ENCODE assay signal across 17 cellular contexts in the genomic region with DNA sequence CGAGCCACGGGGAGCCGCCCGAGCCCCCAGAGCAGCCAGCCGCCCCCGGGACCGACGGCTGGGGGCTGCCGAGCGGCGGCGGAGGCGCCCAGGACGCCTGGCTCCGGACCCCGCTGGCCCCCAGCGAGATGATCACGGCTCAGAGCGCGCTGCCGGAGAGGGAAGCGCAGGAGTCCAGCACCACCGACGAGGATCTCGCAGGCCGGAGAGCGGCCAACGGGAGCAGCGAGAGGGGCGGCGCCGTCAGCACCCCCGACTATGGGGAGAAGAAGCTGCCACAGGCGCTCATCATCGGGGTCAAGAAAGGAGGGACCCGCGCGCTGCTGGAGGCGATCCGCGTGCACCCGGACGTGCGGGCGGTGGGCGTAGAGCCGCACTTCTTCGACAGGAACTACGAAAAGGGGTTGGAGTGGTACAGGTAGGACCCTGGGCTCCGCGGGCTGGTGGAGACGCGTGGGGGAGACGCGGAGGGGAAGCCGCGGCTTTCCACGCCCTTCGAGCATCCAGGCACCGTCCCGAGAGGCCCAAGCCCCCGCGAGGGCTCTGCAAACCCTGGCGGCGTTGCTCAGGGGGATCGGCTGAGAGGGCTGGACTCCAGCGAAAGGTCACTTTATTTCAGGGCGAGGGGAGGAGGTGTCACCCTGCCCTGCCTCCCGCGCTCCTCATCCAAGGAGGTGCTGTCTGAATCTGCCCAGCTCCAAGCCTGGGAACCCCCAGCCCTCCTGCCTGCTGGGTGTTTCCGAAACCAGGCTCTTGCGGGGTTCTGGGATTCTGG. TPM values are rescaled to one million over a fixed set of nuclear protein-coding genes. Genes with fewer than 3 reads are reported as not detected.
DNase-seq lines count a peak whose midpoint lies in the region; ATAC-seq and TF ChIP-seq lines count a peak whose summit lies in the region.
"Had no signal": no experiment of that assay in that cellular context is flagged by ENCODE, and none has a peak within 500 bp of the region (broad histone marks: within the 10 kb centered on the region; RNA-seq: fewer than 3 reads in every experiment).

No MANE protein-coding gene starts in this region.

- DNase-seq in CD4-positive, alpha-beta memory T cell: no peak
- peak; percentile 62 for DNase-seq in GM23338 (ENCODE audit: low spot score)
- DNase-seq in endothelial cell (ENCODE audit: low spot score): peak; percentile 44
- no peak for DNase-seq in GM03348 (ENCODE audit: low spot score)
- DNase-seq in activated CD8-positive, alpha-beta T cell treated with anti-CD3 and anti-CD28 coated beads for 36 hours: no peak
- no peak for DNase-seq in COR-L47 (lab: John Stamatoyannopoulos, UW)
- DNase-seq in OCI-LY7 (ENCODE audit: low spot score): no peak
- DNase-seq: activated CD4-positive, alpha-beta memory T cell treated with anti-CD3 and anti-CD28 coated beads for 36 hours; GDM1; NCI-H1092; right lobe of liver had no signal

- no TSS peak for BruUV-seq in OCI-LY7 (replicated peaks; lab: Mats Ljungman, UMichigan)

- CTCF ChIA-PET in CD4-positive, alpha-beta memory T cell (lab: Charles Lee; ENCODE audit: partially characterized antibody): no interaction called here
- CTCF ChIA-PET in activated CD8-positive, alpha-beta T cell treated with anti-CD3 and anti-CD28 coated beads for 36 hours (lab: Charles Lee): no interaction called here
- CTCF ChIA-PET in OCI-LY7 (lab: Charles Lee; ENCODE audit: unreplicated experiment): no interaction called here

- no peaks in the 10 kb centered on the region for H3K9me3 Mint-ChIP-seq in CD4-positive, alpha-beta memory T cell
- H3K9me3 Mint-ChIP-seq in GM23338 (peaks cover 72% of the 10 kb centered on the region), endothelial cell (ENCODE audit: unreplicated experiment) (no peaks in the 10 kb centered on the region)
- H3K9me3 Mint-ChIP-seq in activated CD8-positive, alpha-beta T cell treated with anti-CD3 and anti-CD28 coated beads for 36 hours: no peaks in the 10 kb centered on the region
- H3K9me3 Mint-ChIP-seq: activated CD4-positive, alpha-beta memory T cell treated with anti-CD3 and anti-CD28 coated beads for 36 hours; T-helper 2 cell treated with Interferon-gamma antibody and Interleukin-4, amounts not matched to agents 5 μg/mL and 100 μg/mL, for 36 hours had no signal

- H3K4me2 ChIP-seq in GM23338 (peak overlapping the region; percentile 86), neural cell (ENCODE audit: low read length) (peak overlapping the region; percentile 40), OCI-LY7 (ENCODE audit: low read length) (no peak overlapping the region)

- no peaks in the 10 kb centered on the region for H3K36me3 Mint-ChIP-seq in CD4-positive, alpha-beta memory T cell
- H3K36me3 Mint-ChIP-seq in GM23338 (ENCODE audit: low read depth) (peaks cover 7% of the 10 kb centered on the region), endothelial cell (ENCODE audit: low read depth, unreplicated experiment) (no peaks in the 10 kb centered on the region)
- no peaks in the 10 kb centered on the region for H3K36me3 Mint-ChIP-seq in activated CD8-positive, alpha-beta T cell treated with anti-CD3 and anti-CD28 coated beads for 36 hours (ENCODE audit: low read depth)
- H3K36me3 Mint-ChIP-seq: activated CD4-positive, alpha-beta memory T cell treated with anti-CD3 and anti-CD28 coated beads for 36 hours had no signal

- intact Hi-C loops in CD4-positive, alpha-beta memory T cell (cut with micrococcal nuclease): no loop called here
- intact Hi-C loops in activated CD8-positive, alpha-beta T cell treated with anti-CD3 and anti-CD28 coated beads for 36 hours (cut with micrococcal nuclease): no loop called here
- intact Hi-C loops in OCI-LY7 (cut with micrococcal nuclease; ENCODE audit: unreplicated experiment): no loop called here

- H3K27ac Mint-ChIP-seq in CD4-positive, alpha-beta memory T cell: no peak overlapping the region
- no peak overlapping the region for H3K27ac Mint-ChIP-seq in GM23338
- H3K27ac Mint-ChIP-seq in endothelial cell (ENCODE audit: unreplicated experiment): no peak overlapping the region
- no peak overlapping the region for H3K27ac Mint-ChIP-seq in activated CD8-positive, alpha-beta T cell treated with anti-CD3 and anti-CD28 coated beads for 36 hours
- H3K27ac Mint-ChIP-seq: activated CD4-positive, alpha-beta memory T cell treated with anti-CD3 and anti-CD28 coated beads for 36 hours; T-helper 2 cell treated with Interferon-gamma antibody and Interleukin-4, amounts not matched to agents 5 μg/mL and 100 μg/mL, for 36 hours had no signal

- no peaks in the 10 kb centered on the region for H3K79me2 ChIP-seq in GM23338 (replicated peaks; ENCODE audit: insufficient read depth)
- peaks cover 21% of the 10 kb centered on the region for H3K79me2 ChIP-seq in neural cell (replicated peaks; ENCODE audit: insufficient read depth, low read length)
- no peaks in the 10 kb centered on the region for H3K79me2 ChIP-seq in OCI-LY7 (ENCODE audit: insufficient read depth, low read depth, low read length)

- no peaks in the 10 kb centered on the region for H3K27me3 ChIP-seq in CD4-positive, alpha-beta memory T cell (ENCODE audit: insufficient read depth, low read length)
- H3K27me3 ChIP-seq in GM23338 (ENCODE audit: insufficient read depth) (peaks cover 53% of the 10 kb centered on the region), neural cell (ENCODE audit: insufficient read depth, low read depth, low read length) (peaks cover 20% of the 10 kb centered on the region)

- H3K27me3 Mint-ChIP-seq in CD4-positive, alpha-beta memory T cell: peaks cover 42 to 48% of the 10 kb centered on the region in 2 donors
- H3K27me3 Mint-ChIP-seq in GM23338 (ENCODE audit: insufficient read depth, low read depth, poor library complexity): peaks cover 26% of the 10 kb centered on the region
- H3K27me3 Mint-ChIP-seq in endothelial cell (ENCODE audit: unreplicated experiment): peaks cover 13% of the 10 kb centered on the region
- H3K27me3 Mint-ChIP-seq in activated CD8-positive, alpha-beta T cell treated with anti-CD3 and anti-CD28 coated beads for 36 hours: peaks cover 49% of the 10 kb centered on the region

- H3K9me2 ChIP-seq in GM23338 (ENCODE audit: insufficient read depth) (no peaks in the 10 kb centered on the region; the same call in 1 of the 2 replicates), neural cell (ENCODE audit: insufficient read depth, low read length) (no peaks in the 10 kb centered on the region), OCI-LY7 (ENCODE audit: insufficient read depth, low read length) (no peaks in the 10 kb centered on the region)

- H3K4me3 Mint-ChIP-seq in CD4-positive, alpha-beta memory T cell: peak overlapping the region in 5 of 8 donors; percentile 39 to 82 (median 67)
- peak overlapping the region; percentile 74 for H3K4me3 Mint-ChIP-seq in GM23338
- peak overlapping the region; percentile 85 for H3K4me3 Mint-ChIP-seq in endothelial cell (ENCODE audit: unreplicated experiment)
- H3K4me3 Mint-ChIP-seq in activated CD8-positive, alpha-beta T cell treated with anti-CD3 and anti-CD28 coated beads for 36 hours: no peak overlapping the region
- H3K4me3 Mint-ChIP-seq: activated CD4-positive, alpha-beta memory T cell treated with anti-CD3 and anti-CD28 coated beads for 36 hours; T-helper 2 cell treated with Interferon-gamma antibody and Interleukin-4, amounts not matched to agents 5 μg/mL and 100 μg/mL, for 36 hours had no signal

- TF ChIP-seq EP300 in neural cell (conservative IDR thresholded peaks at IDR 0.05; ENCODE audit: poor library complexity, severe bottlenecking): no peak

- TF ChIP-seq CTCF in GM23338 (conservative IDR thresholded peaks at IDR 0.05; ENCODE audit: low read depth in 2 of 2) (no peak), endothelial cell (IDR thresholded peaks at IDR 0.05; ENCODE audit: unreplicated experiment) (no peak), neural cell (IDR thresholded peaks at IDR 0.05; ENCODE audit: poor library complexity, severe bottlenecking) (no peak), OCI-LY7 (conservative IDR thresholded peaks at IDR 0.05; ENCODE audit: low read length) (no peak)
- no peak for TF ChIP-seq CTCF in activated CD8-positive, alpha-beta T cell treated with anti-CD3 and anti-CD28 coated beads for 36 hours (IDR thresholded peaks at IDR 0.05)

- 0 out of 2 replicates have a peak, but pooled peaks cover 4% of the 10 kb centered on the region for H3F3A ChIP-seq in GM23338 (replicated peaks; ENCODE audit: low read depth)
- H3F3A ChIP-seq in neural cell (ENCODE audit: insufficient read depth, low read length, poor library complexity, severe bottlenecking): no peaks in the 10 kb centered on the region

- H3K9me3 ChIP-seq in CD4-positive, alpha-beta memory T cell (ENCODE audit: control insufficient read depth in 1 of 2, low read length in 2 of 2): no peaks in the 10 kb centered on the region
- H3K9me3 ChIP-seq in neural cell (ENCODE audit: low read length): no peaks in the 10 kb centered on the region
- H3K9me3 ChIP-seq in OCI-LY7 (ENCODE audit: low read length): no peaks in the 10 kb centered on the region
- H3K9me3 ChIP-seq: right lobe of liver had no signal

- H3K4me1 ChIP-seq in CD4-positive, alpha-beta memory T cell (ENCODE audit: insufficient read depth, low read length): no peaks in the 10 kb centered on the region
- H3K4me1 ChIP-seq in GM23338 (ENCODE audit: insufficient read depth) (no peaks in the 10 kb centered on the region), OCI-LY7 (ENCODE audit: insufficient read depth, low read length, poor library complexity, severe bottlenecking) (no peaks in the 10 kb centered on the region)
- H3K4me1 ChIP-seq: right lobe of liver had no signal

- H4K20me1 ChIP-seq in GM23338 (replicated peaks; ENCODE audit: insufficient read depth): peaks cover 7% of the 10 kb centered on the region; the same call in 1 of the 2 replicates
- no peaks in the 10 kb centered on the region for H4K20me1 ChIP-seq in neural cell (ENCODE audit: insufficient read depth)
- H4K20me1 ChIP-seq in OCI-LY7 (ENCODE audit: insufficient read depth, low read length): no peaks in the 10 kb centered on the region

- H3K4me1 Mint-ChIP-seq in CD4-positive, alpha-beta memory T cell: peaks cover 1 to 15% (median 9%) of the 10 kb centered on the region in 4 donors
- H3K4me1 Mint-ChIP-seq in GM23338 (peaks cover 25% of the 10 kb centered on the region), endothelial cell (ENCODE audit: unreplicated experiment) (peaks cover 5% of the 10 kb centered on the region)
- H3K4me1 Mint-ChIP-seq in activated CD8-positive, alpha-beta T cell treated with anti-CD3 and anti-CD28 coated beads for 36 hours (ENCODE audit: low read depth): peaks cover 2% of the 10 kb centered on the region

- no peak overlapping the region for H2AFZ ChIP-seq in GM23338
- H2AFZ ChIP-seq in neural cell (ENCODE audit: low read depth, low read length): no peak overlapping the region
- no peak overlapping the region for H2AFZ ChIP-seq in OCI-LY7 (ENCODE audit: low read length)

- H3K9ac ChIP-seq in neural cell (ENCODE audit: low read length): peak overlapping the region; percentile 77

- no peaks in the 10 kb centered on the region for H3K36me3 ChIP-seq in CD4-positive, alpha-beta memory T cell (ENCODE audit: insufficient read depth, low read length)
- H3K36me3 ChIP-seq in GM23338 (ENCODE audit: insufficient read depth): no peaks in the 10 kb centered on the region
- no peaks in the 10 kb centered on the region for H3K36me3 ChIP-seq in neural cell (ENCODE audit: insufficient read depth, low read length)
- H3K36me3 ChIP-seq in OCI-LY7 (ENCODE audit: insufficient read depth, low read length): no peaks in the 10 kb centered on the region
- H3K36me3 ChIP-seq: right lobe of liver had no signal

- peak; percentile 6 for TF ChIP-seq RAD21 in neural cell (conservative IDR thresholded peaks at IDR 0.05)

- peak; percentile 56 for ATAC-seq in GM23338
- ATAC-seq in activated CD8-positive, alpha-beta T cell treated with anti-CD3 and anti-CD28 coated beads for 36 hours: no peak
- ATAC-seq: esophagus mucosa had no signal

- no peak overlapping the region for H3K4me3 ChIP-seq in CD4-positive, alpha-beta memory T cell (ENCODE audit: low read length in 2 of 2)
- peak overlapping the region; percentile 70 for H3K4me3 ChIP-seq in GM23338
- peak overlapping the region; percentile 69 for H3K4me3 ChIP-seq in neural cell (ENCODE audit: low read length)
- no peak overlapping the region for H3K4me3 ChIP-seq in OCI-LY7 (ENCODE audit: low read depth, low read length, poor library complexity, severe bottlenecking)

- POLR2A ChIA-PET in CD4-positive, alpha-beta memory T cell (lab: Charles Lee; ENCODE audit: partially characterized antibody): no interaction called here
- POLR2A ChIA-PET in activated CD8-positive, alpha-beta T cell treated with anti-CD3 and anti-CD28 coated beads for 36 hours (lab: Charles Lee): no interaction called here
- POLR2A ChIA-PET in OCI-LY7 (lab: Charles Lee): no interaction called here

- no peak overlapping the region for H3K27ac ChIP-seq in CD4-positive, alpha-beta memory T cell (ENCODE audit: low read depth, low read length)
- H3K27ac ChIP-seq in GM23338 (ENCODE audit: low read depth) (no peak overlapping the region), neural cell (ENCODE audit: low read length) (peak overlapping the region; percentile 19), OCI-LY7 (ENCODE audit: low read depth, low read length, poor library complexity, severe bottlenecking) (no peak overlapping the region)
- H3K27ac ChIP-seq: right lobe of liver, RWPE1 had no signal

RNA-seq across cellular contexts. Expression of a gene that starts 1.2 kb away (rescaled TPM):
- total RNA-seq in CD4-positive, alpha-beta memory T cell: not detected
- polyA plus RNA-seq in CD4-positive, alpha-beta memory T cell: not detected
- total RNA-seq in GM23338 (2014; rRNA removed; shearing (Covaris generic)): 1.7 and 2.1 TPM in 2 replicates
- 0.44 and 0.89 TPM in 2 replicates for polyA plus RNA-seq in GM23338 (2016; fragmentation: Nextera tagmentation; extraction: Ambion mirVana)
- 4.8 TPM for total RNA-seq in endothelial cell (ENCODE audit: unreplicated experiment)
- polyA plus RNA-seq in neural cell: 13.0 and 14.9 TPM in 2 replicates
- polyA minus RNA-seq in neural cell: 17.5 and 17.8 TPM in 2 replicates
- total RNA-seq in activated CD8-positive, alpha-beta T cell treated with anti-CD3 and anti-CD28 coated beads for 36 hours: not detected
- not detected in 2 replicates for total RNA-seq in OCI-LY7 (2014; rRNA removed; shearing (Covaris generic))
- total RNA-seq in OCI-LY7 (2022): not detected in 2 replicates
- total RNA-seq: activated CD4-positive, alpha-beta memory T cell treated with anti-CD3 and anti-CD28 coated beads for 36 hours; mononuclear cell; NCI-H460; right lobe of liver had no signal

Comparison
In these comparisons a context has a peak if more than half of its experiments do, and no peak if none do; other contexts are left out.
1. DNase-seq: peak in GM23338 (single experiment) and endothelial cell (single experiment); none in CD4-positive, alpha-beta memory T cell (0 of 5), GM03348 (single experiment), activated CD8-positive, alpha-beta T cell treated with anti-CD3 and anti-CD28 coated beads for 36 hours (single experiment), COR-L47 (single experiment) and OCI-LY7 (single experiment).
2. H3K4me3 ChIP-seq: peak in GM23338 (single experiment) and neural cell (single experiment); none in CD4-positive, alpha-beta memory T cell (0 of 2) and OCI-LY7 (single experiment).